11 cellular contexts compared by ENCODE assay signal in the genomic region with DNA sequence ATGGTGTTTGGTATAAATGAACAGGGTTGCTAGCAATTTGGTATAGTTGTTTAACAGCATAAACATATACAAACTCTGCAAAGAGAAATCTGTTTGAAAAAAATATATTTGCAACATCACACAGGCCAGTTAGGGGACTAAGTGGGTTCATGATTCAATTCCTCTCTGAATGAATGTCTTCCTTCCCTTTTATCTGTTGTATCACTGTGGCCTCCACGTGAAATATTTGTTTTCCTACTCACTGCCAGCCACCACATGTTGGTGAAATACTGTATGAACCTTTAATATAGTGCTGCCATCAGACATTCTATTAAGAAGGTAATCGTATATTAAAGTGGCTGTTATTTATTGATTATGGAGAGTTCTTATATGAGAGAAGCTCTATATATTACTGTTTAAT.
A peak's percentile ranks its signal among the peaks of the same experiment; 100 is the strongest.
DNase-seq lines count a peak whose midpoint lies in the region; TF ChIP-seq lines count a peak whose summit lies in the region.
"Had no signal": no experiment of that assay in that cellular context is flagged by ENCODE, and none has a peak within 500 bp of the region (broad histone marks: within the 10 kb centered on the region; RNA-seq: fewer than 3 reads in every experiment).

No MANE protein-coding gene starts in this region.

- H3K18ac ChIP-seq in mesendoderm (ENCODE audit: low read length), result no peak overlapping the region

- intact Hi-C loops in A673 (cut with micrococcal nuclease; ENCODE audit: unreplicated experiment), result no loop called here

- H3K9me3 ChIP-seq in A673 (ENCODE audit: low read depth, low read length, poor library complexity, severe bottlenecking) (no peaks in the 10 kb centered on the region), DOHH2 (ENCODE audit: control insufficient read depth, insufficient read depth, low read length) (no peaks in the 10 kb centered on the region), MM.1S (replicated peaks; ENCODE audit: insufficient read depth, low read length) (no peaks in the 10 kb centered on the region)
- no peaks in the 10 kb centered on the region for H3K9me3 ChIP-seq in CD8-positive, alpha-beta memory T cell (ENCODE audit: low read length)

- no peak overlapping the region for H2BK5ac ChIP-seq in mesendoderm (ENCODE audit: low read length)

- H3K4me3 ChIP-seq in A673 (ENCODE audit: low read depth, low read length, poor library complexity, severe bottlenecking) (no peak overlapping the region), DOHH2 (ENCODE audit: low read length) (peak overlapping the region; percentile 42; the same call in 1 of the 2 replicates), mesendoderm (ENCODE audit: low read length) (no peak overlapping the region), MM.1S (ENCODE audit: low read length) (no peak overlapping the region)
- H3K4me3 ChIP-seq in CD8-positive, alpha-beta memory T cell (ENCODE audit: low read length), result no peak overlapping the region

- no peaks in the 10 kb centered on the region for H3K27me3 Mint-ChIP-seq in chondrocyte (ENCODE audit: low read depth)
- H3K27me3 Mint-ChIP-seq in osteocyte (ENCODE audit: unreplicated experiment), result no peaks in the 10 kb centered on the region
- H3K27me3 Mint-ChIP-seq in CD8-positive, alpha-beta memory T cell, result no peaks in the 10 kb centered on the region

- H3K27ac ChIP-seq in A673 (ENCODE audit: low read depth, low read length, poor library complexity, severe bottlenecking), result peak overlapping the region; percentile 51
- peak overlapping the region; percentile 45 for H3K27ac ChIP-seq in DOHH2 (ENCODE audit: low read depth, low read length)
- H3K27ac ChIP-seq in CD8-positive, alpha-beta memory T cell (ENCODE audit: low read depth, low read length), result no peak overlapping the region
- no peak overlapping the region for H3K27ac ChIP-seq in mesendoderm (ENCODE audit: low read depth, low read length)
- H3K27ac ChIP-seq in MM.1S (ENCODE audit: low read length), result no peak overlapping the region

- H3K4me1 Mint-ChIP-seq in chondrocyte (ENCODE audit: low read depth), result peaks cover 96% of the 10 kb centered on the region
- peaks cover 95% of the 10 kb centered on the region for H3K4me1 Mint-ChIP-seq in osteocyte (ENCODE audit: unreplicated experiment)
- H3K4me1 Mint-ChIP-seq in CD8-positive, alpha-beta memory T cell, result peaks cover 71 to 97% (median 91%) of the 10 kb centered on the region in 3 donors
- H3K4me1 Mint-ChIP-seq: WTC11 had no signal

- no peak overlapping the region for H2BK15ac ChIP-seq in mesendoderm (replicated peaks; ENCODE audit: low read depth)

- H3K9me2 ChIP-seq in DOHH2 (replicated peaks; ENCODE audit: control insufficient read depth, low read length), result no peaks in the 10 kb centered on the region
- no peaks in the 10 kb centered on the region for H3K9me2 ChIP-seq in MM.1S (replicated peaks; ENCODE audit: insufficient read depth, low read length)

- H3K4me1 ChIP-seq in A673 (ENCODE audit: insufficient read depth, low read length, poor library complexity, severe bottlenecking) (peaks cover 84% of the 10 kb centered on the region), DOHH2 (ENCODE audit: control insufficient read depth, low read length) (peaks cover 71% of the 10 kb centered on the region), mesendoderm (ENCODE audit: control insufficient read depth, low read depth, low read length) (no peaks in the 10 kb centered on the region), MM.1S (ENCODE audit: low read length) (peaks cover 17% of the 10 kb centered on the region)
- peaks cover 26% of the 10 kb centered on the region for H3K4me1 ChIP-seq in CD8-positive, alpha-beta memory T cell (ENCODE audit: insufficient read depth, low read length)

- DNase-seq in A673 (ENCODE audit: low spot score) (no peak), chondrocyte (ENCODE audit: low spot score) (no peak), osteocyte (ENCODE audit: extremely low spot score, unreplicated experiment) (no peak), mesendoderm (no peak), HT-29 (ENCODE audit: low spot score) (no peak), MM.1S (no peak)
- no peak for DNase-seq in CD8-positive, alpha-beta memory T cell
- DNase-seq: effector CD4-positive, alpha-beta T cell; NCI-H446 treated with DMSO at 0.1 percent for 48 hours had no signal

- no peak for TF ChIP-seq CTCF in A673 (conservative IDR thresholded peaks at IDR 0.05; ENCODE audit: low read depth, low read length)
- TF ChIP-seq CTCF in DOHH2 (IDR thresholded peaks at IDR 0.05; ENCODE audit: low read depth, low read length, poor library complexity, severe bottlenecking), result no peak
- no peak for TF ChIP-seq CTCF in chondrocyte (IDR thresholded peaks at IDR 0.05)
- TF ChIP-seq CTCF in osteocyte (IDR thresholded peaks at IDR 0.05), result no peak
- no peak for TF ChIP-seq CTCF in MM.1S (IDR thresholded peaks at IDR 0.05; ENCODE audit: low read length)

- no peak overlapping the region for H2AFZ ChIP-seq in MM.1S (ENCODE audit: low read length)

- peaks cover 7% of the 10 kb centered on the region; the same call in 1 of the 2 replicates for H3K79me2 ChIP-seq in DOHH2 (ENCODE audit: control insufficient read depth, low read length)
- H3K79me2 ChIP-seq in mesendoderm (ENCODE audit: control insufficient read depth, insufficient read depth, low read length), result no peaks in the 10 kb centered on the region
- peaks cover 99% of the 10 kb centered on the region for H3K79me2 ChIP-seq in MM.1S (ENCODE audit: low read length)

- H3K9ac ChIP-seq in mesendoderm (ENCODE audit: low read length), result no peak overlapping the region
- H3K9ac ChIP-seq in MM.1S (ENCODE audit: low read length), result no peak overlapping the region

- H3K36me3 Mint-ChIP-seq in chondrocyte (ENCODE audit: low read depth) (peaks cover 59% of the 10 kb centered on the region), osteocyte (ENCODE audit: unreplicated experiment) (peaks cover 81% of the 10 kb centered on the region)
- peaks cover 23 to 94% (median 34%) of the 10 kb centered on the region in 3 donors for H3K36me3 Mint-ChIP-seq in CD8-positive, alpha-beta memory T cell
- H3K36me3 Mint-ChIP-seq: WTC11 had no signal

- CTCF ChIA-PET in A673 (lab: Charles Lee), result no interaction called here
- CTCF ChIA-PET in CD8-positive, alpha-beta memory T cell (lab: Charles Lee), result no interaction called here

- H3K4me3 Mint-ChIP-seq in chondrocyte (ENCODE audit: unreplicated experiment), result no peak overlapping the region
- H3K4me3 Mint-ChIP-seq in osteocyte (ENCODE audit: unreplicated experiment), result peak overlapping the region; percentile 23
- H3K4me3 Mint-ChIP-seq in CD8-positive, alpha-beta memory T cell, result no peak overlapping the region
- H3K4me3 Mint-ChIP-seq: WTC11 had no signal

- no CpG with 5 or more reads among the region's 2 CpGs for whole genome bisulfite sequencing in mesendoderm (ENCODE audit: extremely low coverage, insufficient coverage, low lambda C conversion rate)

- no peak overlapping the region for H2AK5ac ChIP-seq in mesendoderm (ENCODE audit: low read length)

- H3K4me2 ChIP-seq in DOHH2 (ENCODE audit: low read length) (peak overlapping the region; percentile 53), mesendoderm (ENCODE audit: low read length) (no peak overlapping the region), MM.1S (ENCODE audit: low read depth, low read length) (no peak overlapping the region)

- H4K5ac ChIP-seq in mesendoderm (ENCODE audit: low read length), result no peak overlapping the region

- H3K56ac ChIP-seq in mesendoderm (ENCODE audit: low read length), result no peak overlapping the region

- no peak overlapping the region for H4K8ac ChIP-seq in mesendoderm (ENCODE audit: low read depth, low read length)

- H3K9me3 Mint-ChIP-seq in chondrocyte (ENCODE audit: low read depth), result no peaks in the 10 kb centered on the region
- H3K9me3 Mint-ChIP-seq in osteocyte (ENCODE audit: unreplicated experiment), result peaks cover 5% of the 10 kb centered on the region
- no peaks in the 10 kb centered on the region for H3K9me3 Mint-ChIP-seq in CD8-positive, alpha-beta memory T cell
- H3K9me3 Mint-ChIP-seq: WTC11 had no signal

- no peaks in the 10 kb centered on the region for H3K79me1 ChIP-seq in mesendoderm (ENCODE audit: low read length)

- POLR2A ChIA-PET in A673 (lab: Charles Lee; ENCODE audit: low non-redundant PET), result no interaction called here
- POLR2A ChIA-PET in CD8-positive, alpha-beta memory T cell (lab: Charles Lee), result no interaction called here

- peak overlapping the region; percentile 58 for H3K27ac Mint-ChIP-seq in chondrocyte (ENCODE audit: unreplicated experiment)
- peak overlapping the region; percentile 67 for H3K27ac Mint-ChIP-seq in osteocyte (ENCODE audit: unreplicated experiment)
- H3K27ac Mint-ChIP-seq in CD8-positive, alpha-beta memory T cell, result peak overlapping the region in 1 of 8 donors; percentile 72
- H3K27ac Mint-ChIP-seq: WTC11 had no signal

- no peaks in the 10 kb centered on the region for H3F3A ChIP-seq in DOHH2 (ENCODE audit: control insufficient read depth, insufficient read depth)
- peaks cover 1% of the 10 kb centered on the region; the same call in 1 of the 2 replicates for H3F3A ChIP-seq in MM.1S (ENCODE audit: insufficient read depth, low read length)

- no peak overlapping the region for H2BK120ac ChIP-seq in mesendoderm (ENCODE audit: low read depth, low read length)

- H3K27me3 ChIP-seq in A673 (replicated peaks; ENCODE audit: insufficient read depth, low read depth, low read length, poor library complexity), result no peaks in the 10 kb centered on the region
- no peaks in the 10 kb centered on the region for H3K27me3 ChIP-seq in DOHH2 (ENCODE audit: control insufficient read depth, low read length)
- H3K27me3 ChIP-seq in CD8-positive, alpha-beta memory T cell (ENCODE audit: insufficient read depth, low read length, poor library complexity, severe bottlenecking), result no peaks in the 10 kb centered on the region
- no peaks in the 10 kb centered on the region for H3K27me3 ChIP-seq in mesendoderm (ENCODE audit: insufficient read depth, low read length, poor library complexity)
- H3K27me3 ChIP-seq in MM.1S (replicated peaks; ENCODE audit: insufficient read depth, low read length), result no peaks in the 10 kb centered on the region

- H3K4ac ChIP-seq in mesendoderm (ENCODE audit: low read depth, low read length), result no peak overlapping the region

- no peak overlapping the region for H3K23ac ChIP-seq in mesendoderm (ENCODE audit: low read length)

- H3K36me3 ChIP-seq in A673 (ENCODE audit: insufficient read depth, low read length, poor library complexity, severe bottlenecking) (peaks cover 44% of the 10 kb centered on the region), DOHH2 (ENCODE audit: control insufficient read depth, low read length) (peaks cover 76% of the 10 kb centered on the region), mesendoderm (ENCODE audit: control insufficient read depth, insufficient read depth, low read length) (no peaks in the 10 kb centered on the region), MM.1S (replicated peaks; ENCODE audit: insufficient read depth, low read length) (peaks cover 28% of the 10 kb centered on the region)
- peaks cover 13% of the 10 kb centered on the region for H3K36me3 ChIP-seq in CD8-positive, alpha-beta memory T cell (ENCODE audit: insufficient read depth, low read length)

- no TSS peak for BruUV-seq in A673 (replicated peaks; lab: Mats Ljungman, UMichigan)

- H4K20me1 ChIP-seq in DOHH2 (ENCODE audit: control insufficient read depth, insufficient read depth, low read depth, low read length) (no peaks in the 10 kb centered on the region), MM.1S (ENCODE audit: insufficient read depth, low read length) (no peaks in the 10 kb centered on the region)

Comparison
In these comparisons a context has a peak if more than half of its experiments do, and no peak if none do; other contexts are left out.
1. H3K27ac ChIP-seq: peak in A673 (single experiment) and DOHH2 (single experiment); none in CD8-positive, alpha-beta memory T cell (single experiment), mesendoderm (single experiment) and MM.1S (single experiment).